In the genomic region with DNA sequence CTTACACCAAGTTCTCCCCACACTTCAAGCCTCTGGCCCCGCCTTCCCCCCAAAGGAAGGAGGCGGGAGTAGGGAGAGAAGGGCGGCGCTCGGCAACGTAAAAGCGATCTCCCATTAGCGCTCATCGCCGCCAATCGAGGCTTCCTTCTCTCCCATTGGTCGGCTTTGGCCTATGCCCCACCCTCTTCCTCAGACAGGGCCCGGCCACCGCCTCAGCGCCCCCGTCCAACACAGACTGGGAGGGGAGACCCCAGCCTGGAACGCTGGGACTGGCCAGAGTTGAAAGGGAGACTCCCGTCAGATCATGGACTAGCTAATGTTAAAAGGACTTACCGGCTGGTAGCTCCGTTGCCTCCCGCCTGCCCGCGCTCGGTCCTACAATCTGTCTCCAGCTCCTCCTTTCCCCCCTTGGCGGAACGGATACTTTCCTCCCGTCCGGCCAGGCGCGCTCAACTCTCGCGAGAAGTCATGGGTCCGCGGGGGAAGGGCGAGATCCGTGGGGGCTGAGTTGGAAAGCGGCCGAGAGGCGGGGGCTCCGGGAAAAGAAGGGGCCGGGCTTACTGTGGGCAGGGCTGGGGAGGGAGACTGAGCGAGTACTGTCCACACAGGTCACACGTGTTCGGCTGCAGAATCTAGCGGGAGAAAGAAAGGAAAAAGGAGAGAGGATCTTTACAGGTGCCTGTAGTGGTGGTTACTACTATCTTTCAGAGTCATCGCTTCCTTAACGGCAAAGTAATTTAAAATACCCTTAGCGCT, we compare ENCODE assay signal across 8 cellular contexts. TPM values are rescaled to one million over a fixed set of nuclear protein-coding genes. Genes with fewer than 3 reads are reported as not detected.
DNase-seq lines count a peak whose midpoint lies in the region; ATAC-seq and TF ChIP-seq lines count a peak whose summit lies in the region.

A gene (minus strand): TSS at position 437 of the 756 bp plus-strand sequence. CDS start 25,382 bp downstream, outside the sequence.

- peak within 1 kb of the TSS; percentile 95 for H3K9ac ChIP-seq in PC-3 (ENCODE audit: low read length)

- TF ChIP-seq CTCF in PC-3 (conservative IDR thresholded peaks at IDR 0.05; ENCODE audit: low read depth, low read length) (no peak), mucosa of descending colon (IDR thresholded peaks at IDR 0.05) (no peak)

- peak within 1 kb of the TSS; percentile 75 for H3K27ac ChIP-seq in PC-3 (ENCODE audit: low read length)
- H3K27ac ChIP-seq in epithelial cell of prostate, result peak within 1 kb of the TSS; percentile 74

- peaks cover 1% of the 10 kb centered on the region; the same call in 1 of the 2 replicates for H3K36me3 ChIP-seq in PC-3 (ENCODE audit: low read depth, low read length)
- H3K36me3 ChIP-seq in mucosa of descending colon (ENCODE audit: low read depth), result no peaks in the 10 kb centered on the region

- CTCF ChIA-PET in PC-3 (lab: Charles Lee), result interaction anchor here (0.6 kb wide), 1 partner anchor 11 kb away, joined by 4 read pairs; no protein-coding TSS in a partner anchor

- peaks cover 45% of the 10 kb centered on the region for H3K79me2 ChIP-seq in PC-3 (ENCODE audit: low read length)

- peak within 1 kb of the TSS; percentile 84 for H3K4me2 ChIP-seq in PC-3 (ENCODE audit: low read length)

- no TSS peak for BruUV-seq in PC-3 (replicated peaks; lab: Mats Ljungman, UMichigan)

- intact Hi-C loops in PC-3 (cut with micrococcal nuclease) (loop anchor here (1.0 to 5.0 kb wide), 4 partner anchors 33 to 83 kb away; a partner anchor contains a TSS), mucosa of descending colon (cut with DNase I, micrococcal nuclease) (no loop called here)

- peak; percentile 97 for DNase-seq in DMS114 treated with DMSO at 0.1 percent for 48 hours (lab: John Stamatoyannopoulos, UW; ENCODE audit: unreplicated experiment)
- peak; percentile 98 for DNase-seq in PC-3
- peak; percentile 99 for DNase-seq in activated T-cell treated with anti-CD3 and anti-CD28 coated beads for 48 hours (ENCODE audit: low read depth)
- DNase-seq in epithelial cell of prostate (ENCODE audit: low read depth, low spot score), result peak; percentile 83
- DNase-seq in mucosa of descending colon, result peak; percentile 98 to 100 (median 98)
- peak; percentile 97 for DNase-seq in stimulated activated CD8-positive, alpha-beta memory T cell treated with anti-CD3 and anti-CD28 coated beads, Interleukin-4, amount 100 ng/mL, for 24 hours (ENCODE audit: low read depth)

- POLR2A ChIA-PET in PC-3 (lab: Charles Lee; ENCODE audit: unreplicated experiment), result interaction anchor here (0.6 to 1.0 kb wide), 3 partner anchors 33 to 74 kb away, joined by 3 to 11 read pairs (median 4); no protein-coding TSS in a partner anchor

- no peaks in the 10 kb centered on the region for H3K9me2 ChIP-seq in PC-3 (replicated peaks; ENCODE audit: low read length)

- H3K27me3 ChIP-seq in PC-3 (ENCODE audit: low read length), result no peaks in the 10 kb centered on the region

- peak within 1 kb of the TSS; percentile 89 for H2AFZ ChIP-seq in PC-3 (ENCODE audit: low read length)

- no peak for TF ChIP-seq RAD21 in Ishikawa (IDR thresholded peaks at IDR 0.05; ENCODE audit: low read depth)

- H3K4me1 ChIP-seq in PC-3 (ENCODE audit: insufficient read depth, low read length) (peaks cover 21% of the 10 kb centered on the region), mucosa of descending colon (ENCODE audit: low read depth) (peaks cover 19% of the 10 kb centered on the region)

- H3K4me3 ChIP-seq in PC-3 (ENCODE audit: low read length) (peak within 1 kb of the TSS; percentile 72), mucosa of descending colon (peak within 1 kb of the TSS; percentile 29)

- H3F3A ChIP-seq in PC-3 (ENCODE audit: low read length, unreplicated experiment), result no peaks in the 10 kb centered on the region

- peak; percentile 67; the same call in 1 of the 2 replicates for TF ChIP-seq EP300 in Ishikawa (IDR thresholded peaks at IDR 0.05; ENCODE audit: borderline replicate concordance)

- H4K20me1 ChIP-seq in PC-3 (ENCODE audit: low read length), result no peaks in the 10 kb centered on the region

- peak; percentile 92 for ATAC-seq in GM21576 (IDR thresholded peaks at IDR 0.05; ENCODE audit: unreplicated experiment)
- peak; percentile 94 for ATAC-seq in PC-3
- ATAC-seq in mucosa of descending colon, result peak; percentile 96

- H3K9me3 ChIP-seq in PC-3 (ENCODE audit: low read length) (no peaks in the 10 kb centered on the region), mucosa of descending colon (no peaks in the 10 kb centered on the region)

TF ChIP-seq in Ishikawa, 13 proteins besides CTCF, POLR2A, EP300 and RAD21:
- TF ChIP-seq TAF1 (IDR thresholded peaks at IDR 0.05; ENCODE audit: low read depth), result peak; percentile 87
- TF ChIP-seq ZBTB7A (IDR thresholded peaks at IDR 0.05; ENCODE audit: low read depth), result no peak
- TF ChIP-seq TEAD4 (IDR thresholded peaks at IDR 0.05), result no peak
- peak; percentile 75 for TF ChIP-seq EGR1 (IDR thresholded peaks at IDR 0.05)
- peak; percentile 79 for TF ChIP-seq TCF12 (IDR thresholded peaks at IDR 0.05; ENCODE audit: low read depth)
- peak; percentile 44 for TF ChIP-seq CREB1 (IDR thresholded peaks at IDR 0.05; ENCODE audit: low read depth)
- no peak for TF ChIP-seq CEBPB (IDR thresholded peaks at IDR 0.05)
- TF ChIP-seq, protein P1, sequence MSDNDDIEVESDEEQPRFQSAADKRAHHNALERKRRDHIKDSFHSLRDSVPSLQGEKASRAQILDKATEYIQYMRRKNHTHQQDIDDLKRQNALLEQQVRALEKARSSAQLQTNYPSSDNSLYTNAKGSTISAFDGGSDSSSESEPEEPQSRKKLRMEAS (IDR thresholded peaks at IDR 0.05), result peak; percentile 90
- TF ChIP-seq YY1 (IDR thresholded peaks at IDR 0.05; ENCODE audit: low read depth), result 0 out of 2 replicates have a peak, but pooled peaks have one; percentile 62
- peak; percentile 91 for TF ChIP-seq NFIC (IDR thresholded peaks at IDR 0.05)
- TF ChIP-seq FOXM1 (IDR thresholded peaks at IDR 0.05; ENCODE audit: borderline replicate concordance, low read depth), result no peak; the same call in 1 of the 2 replicates
- TF ChIP-seq, protein P2, sequence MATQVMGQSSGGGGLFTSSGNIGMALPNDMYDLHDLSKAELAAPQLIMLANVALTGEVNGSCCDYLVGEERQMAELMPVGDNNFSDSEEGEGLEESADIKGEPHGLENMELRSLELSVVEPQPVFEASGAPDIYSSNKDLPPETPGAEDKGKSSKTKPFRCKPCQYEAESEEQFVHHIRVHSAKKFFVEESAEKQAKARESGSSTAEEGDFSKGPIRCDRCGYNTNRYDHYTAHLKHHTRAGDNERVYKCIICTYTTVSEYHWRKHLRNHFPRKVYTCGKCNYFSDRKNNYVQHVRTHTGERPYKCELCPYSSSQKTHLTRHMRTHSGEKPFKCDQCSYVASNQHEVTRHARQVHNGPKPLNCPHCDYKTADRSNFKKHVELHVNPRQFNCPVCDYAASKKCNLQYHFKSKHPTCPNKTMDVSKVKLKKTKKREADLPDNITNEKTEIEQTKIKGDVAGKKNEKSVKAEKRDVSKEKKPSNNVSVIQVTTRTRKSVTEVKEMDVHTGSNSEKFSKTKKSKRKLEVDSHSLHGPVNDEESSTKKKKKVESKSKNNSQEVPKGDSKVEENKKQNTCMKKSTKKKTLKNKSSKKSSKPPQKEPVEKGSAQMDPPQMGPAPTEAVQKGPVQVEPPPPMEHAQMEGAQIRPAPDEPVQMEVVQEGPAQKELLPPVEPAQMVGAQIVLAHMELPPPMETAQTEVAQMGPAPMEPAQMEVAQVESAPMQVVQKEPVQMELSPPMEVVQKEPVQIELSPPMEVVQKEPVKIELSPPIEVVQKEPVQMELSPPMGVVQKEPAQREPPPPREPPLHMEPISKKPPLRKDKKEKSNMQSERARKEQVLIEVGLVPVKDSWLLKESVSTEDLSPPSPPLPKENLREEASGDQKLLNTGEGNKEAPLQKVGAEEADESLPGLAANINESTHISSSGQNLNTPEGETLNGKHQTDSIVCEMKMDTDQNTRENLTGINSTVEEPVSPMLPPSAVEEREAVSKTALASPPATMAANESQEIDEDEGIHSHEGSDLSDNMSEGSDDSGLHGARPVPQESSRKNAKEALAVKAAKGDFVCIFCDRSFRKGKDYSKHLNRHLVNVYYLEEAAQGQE (IDR thresholded peaks at IDR 0.05; ENCODE audit: low read depth), result no peak
- TF ChIP-seq, protein P3, sequence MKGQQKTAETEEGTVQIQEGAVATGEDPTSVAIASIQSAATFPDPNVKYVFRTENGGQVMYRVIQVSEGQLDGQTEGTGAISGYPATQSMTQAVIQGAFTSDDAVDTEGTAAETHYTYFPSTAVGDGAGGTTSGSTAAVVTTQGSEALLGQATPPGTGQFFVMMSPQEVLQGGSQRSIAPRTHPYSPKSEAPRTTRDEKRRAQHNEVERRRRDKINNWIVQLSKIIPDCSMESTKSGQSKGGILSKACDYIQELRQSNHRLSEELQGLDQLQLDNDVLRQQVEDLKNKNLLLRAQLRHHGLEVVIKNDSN (IDR thresholded peaks at IDR 0.05), result peak; percentile 26; the same call in 1 of the 2 replicates

RNA-seq across cellular contexts. Expression of the gene that starts here (rescaled TPM):
- total RNA-seq in PC-3 (2014; rRNA removed) (7.9 and 14.2 TPM in 2 replicates), mucosa of descending colon (10 to 100 TPM; 35.6 to 50.9 (median 42.8) TPM)

Comparison
In these comparisons a context has a peak if more than half of its experiments do, and no peak if none do; other contexts are left out.
1. Peak in every context shown above with its lines: DNase-seq, ATAC-seq, H3K4me3 ChIP-seq and H3K27ac ChIP-seq.